24 cellular contexts compared by ENCODE assay signal in genomic region chr2:105725388-105725787, GRCh38. TPM values are rescaled to one million over a fixed set of nuclear protein-coding genes. Genes with fewer than 3 reads are reported as not detected.
DNase-seq lines count a peak whose midpoint lies in the region; ATAC-seq and TF ChIP-seq lines count a peak whose summit lies in the region.
"Had no signal": no experiment of that assay in that cellular context is flagged by ENCODE, and none has a peak within 500 bp of the region (broad histone marks: within the 10 kb centered on the region; RNA-seq: fewer than 3 reads in every experiment).

No MANE protein-coding gene starts in this region.

- H2AK5ac ChIP-seq in mesendoderm (ENCODE audit: low read length), result no peak overlapping the region

- H3K4ac ChIP-seq in mesendoderm (ENCODE audit: low read depth, low read length), result no peak overlapping the region

- H3K23ac ChIP-seq in mesendoderm (ENCODE audit: low read length), result no peak overlapping the region

- WGBS in mesendoderm (ENCODE audit: extremely low coverage, insufficient coverage, low lambda C conversion rate), result no CpG with 5 or more reads among the region's 5 CpGs
- 71 to 76% methylated on average over 5 of the region's 5 CpGs for WGBS in upper lobe of left lung, 2 donors
- 64 to 81% (median 75%) methylated on average over 5 of the region's 5 CpGs for WGBS in stomach, 5 donors

- no peaks in the 10 kb centered on the region for H3K9me2 ChIP-seq in GM23338 (ENCODE audit: insufficient read depth)
- H3K9me2 ChIP-seq in MM.1S (replicated peaks; ENCODE audit: insufficient read depth, low read length), result no peaks in the 10 kb centered on the region

- H3K56ac ChIP-seq in mesendoderm (ENCODE audit: low read length), result no peak overlapping the region

- H3K36me3 Mint-ChIP-seq in GM23338 (ENCODE audit: low read depth), result peaks cover 4% of the 10 kb centered on the region; the same call in 1 of the 3 replicates

- no peak overlapping the region for H2BK15ac ChIP-seq in mesendoderm (replicated peaks; ENCODE audit: low read depth)

- H3K36me3 ChIP-seq in GM23338 (ENCODE audit: insufficient read depth), result no peaks in the 10 kb centered on the region
- no peaks in the 10 kb centered on the region for H3K36me3 ChIP-seq in MM.1S (replicated peaks; ENCODE audit: insufficient read depth, low read length)
- no peaks in the 10 kb centered on the region for H3K36me3 ChIP-seq in mesendoderm (ENCODE audit: control insufficient read depth, insufficient read depth, low read length)
- H3K36me3 ChIP-seq in upper lobe of left lung, result no peaks in the 10 kb centered on the region
- H3K36me3 ChIP-seq in stomach, result no peaks in the 10 kb centered on the region
- H3K36me3 ChIP-seq in breast epithelium, result no peaks in the 10 kb centered on the region
- H3K36me3 ChIP-seq: pancreas had no signal

- H2BK5ac ChIP-seq in mesendoderm (ENCODE audit: low read length), result no peak overlapping the region

- TF ChIP-seq POLR2A in upper lobe of left lung (IDR thresholded peaks at IDR 0.05), result no peak
- TF ChIP-seq POLR2A in stomach (IDR thresholded peaks at IDR 0.05), result no peak
- TF ChIP-seq POLR2A in breast epithelium (IDR thresholded peaks at IDR 0.05), result no peak

- H3F3A ChIP-seq in GM23338 (replicated peaks; ENCODE audit: low read depth), result no peaks in the 10 kb centered on the region
- H3F3A ChIP-seq in MM.1S (ENCODE audit: insufficient read depth, low read length), result peaks cover 50% of the 10 kb centered on the region

- TF ChIP-seq CTCF in GM23338 (conservative IDR thresholded peaks at IDR 0.05; ENCODE audit: low read depth in 2 of 2), result no peak
- TF ChIP-seq CTCF in MM.1S (IDR thresholded peaks at IDR 0.05; ENCODE audit: low read length), result no peak
- no peak for TF ChIP-seq CTCF in upper lobe of left lung (IDR thresholded peaks at IDR 0.05)
- no peak for TF ChIP-seq CTCF in stomach (IDR thresholded peaks at IDR 0.05)
- no peak for TF ChIP-seq CTCF in breast epithelium (IDR thresholded peaks at IDR 0.05)

- DNase-seq in GM23338 (ENCODE audit: low spot score), result no peak
- DNase-seq in MM.1S, result no peak
- peak; percentile 59 for DNase-seq in mesendoderm
- DNase-seq in upper lobe of left lung, result no peak
- DNase-seq in stomach, result no peak
- DNase-seq in breast epithelium (ENCODE audit: low spot score in 2 of 2), result no peak
- no peak for DNase-seq in A172 (ENCODE audit: low spot score)
- DNase-seq: activated CD4-positive, CD25-positive, alpha-beta regulatory T cell treated with anti-CD3 and anti-CD28 coated beads, Interleukin-2, amount 50 U/mL, for 72 hours; activated CD8-positive, alpha-beta memory T cell treated with anti-CD3 and anti-CD28 coated beads for 24 hours; activated naive CD4-positive, alpha-beta T cell treated with anti-CD3 and anti-CD28 coated beads for 36 hours; activated T-cell treated with anti-CD3 and anti-CD28 coated beads, Interleukin-2, amount 50 U/mL, for 4 hours; anterior cingulate cortex; CD8-positive, alpha-beta T cell; DND-41; left cardiac atrium; mesenchymal stem cell; naive thymus-derived CD8-positive, alpha-beta T cell; NCI-H69; pancreas; Right ventricle myocardium superior; SW 1271 had no signal

- no peak for TF ChIP-seq EP300 in upper lobe of left lung (IDR thresholded peaks at IDR 0.05)
- TF ChIP-seq EP300 in stomach (IDR thresholded peaks at IDR 0.05), result no peak

- H3K27ac ChIP-seq in GM23338 (ENCODE audit: low read depth) (no peak overlapping the region), MM.1S (ENCODE audit: low read length) (peak overlapping the region; percentile 96), mesendoderm (ENCODE audit: low read depth, low read length) (no peak overlapping the region), upper lobe of left lung (no peak overlapping the region), stomach (no peak overlapping the region), breast epithelium (no peak overlapping the region)
- H3K27ac ChIP-seq: pancreas had no signal

- H3K4me3 ChIP-seq in GM23338, result no peak overlapping the region
- H3K4me3 ChIP-seq in MM.1S (ENCODE audit: low read length), result peak overlapping the region; percentile 3; the same call in 1 of the 2 replicates
- H3K4me3 ChIP-seq in mesendoderm (ENCODE audit: low read length), result no peak overlapping the region
- H3K4me3 ChIP-seq in upper lobe of left lung, result no peak overlapping the region
- H3K4me3 ChIP-seq in stomach, result no peak overlapping the region
- no peak overlapping the region for H3K4me3 ChIP-seq in breast epithelium
- H3K4me3 ChIP-seq: pancreas had no signal

- H3K4me2 ChIP-seq in GM23338 (no peak overlapping the region), MM.1S (ENCODE audit: low read depth, low read length) (peak overlapping the region; percentile 50), mesendoderm (ENCODE audit: low read length) (no peak overlapping the region)

- H3K18ac ChIP-seq in mesendoderm (ENCODE audit: low read length), result no peak overlapping the region

- no peak overlapping the region for H4K5ac ChIP-seq in mesendoderm (ENCODE audit: low read length)

- ATAC-seq in GM18867 (IDR thresholded peaks at IDR 0.05; ENCODE audit: unreplicated experiment) (peak; percentile 29), GM23338 (no peak), upper lobe of left lung (ENCODE audit: low FRiP score in 2 of 2) (no peak)
- ATAC-seq: activated T-cell treated with anti-CD3 and anti-CD28 coated beads, Interleukin-2, amount 50 U/mL, for 4 hours; CD8-positive, alpha-beta T cell; left cardiac atrium; naive thymus-derived CD8-positive, alpha-beta T cell; pancreas; sciatic nerve; stimulated activated memory B cell treated with anti-CD40 and anti-IgM and Interleukin-4, amounts not matched to agents 10 μg/mL and 1 μg/mL and 100 μg/mL, for 72 hours had no signal

- no peaks in the 10 kb centered on the region for H3K9me3 ChIP-seq in MM.1S (replicated peaks; ENCODE audit: insufficient read depth, low read length)
- peaks cover 0 to 6% (median 5%) of the 10 kb centered on the region in 4 donors for H3K9me3 ChIP-seq in upper lobe of left lung
- H3K9me3 ChIP-seq in stomach, result peaks cover 0 to 10% (median 5%) of the 10 kb centered on the region in 4 donors
- peaks cover 0 to 5% of the 10 kb centered on the region in 2 donors for H3K9me3 ChIP-seq in breast epithelium
- H3K9me3 ChIP-seq: pancreas had no signal

- H2AFZ ChIP-seq in GM23338, result 0 out of 2 replicates have a peak overlapping the region, but pooled peaks have one; percentile 19
- H2AFZ ChIP-seq in MM.1S (ENCODE audit: low read length), result peak overlapping the region; percentile 17

- no peaks in the 10 kb centered on the region for H4K20me1 ChIP-seq in GM23338 (replicated peaks; ENCODE audit: insufficient read depth)
- H4K20me1 ChIP-seq in MM.1S (ENCODE audit: insufficient read depth, low read length), result no peaks in the 10 kb centered on the region

- H3K27me3 ChIP-seq in GM23338 (ENCODE audit: insufficient read depth) (no peaks in the 10 kb centered on the region), MM.1S (replicated peaks; ENCODE audit: insufficient read depth, low read length) (no peaks in the 10 kb centered on the region), mesendoderm (ENCODE audit: insufficient read depth, low read length, poor library complexity) (no peaks in the 10 kb centered on the region), upper lobe of left lung (no peaks in the 10 kb centered on the region), stomach (no peaks in the 10 kb centered on the region), breast epithelium (no peaks in the 10 kb centered on the region)
- H3K27me3 ChIP-seq: pancreas had no signal

- no peaks in the 10 kb centered on the region for H3K4me1 ChIP-seq in GM23338 (ENCODE audit: insufficient read depth)
- H3K4me1 ChIP-seq in MM.1S (ENCODE audit: low read length), result peaks cover 64% of the 10 kb centered on the region
- H3K4me1 ChIP-seq in mesendoderm (ENCODE audit: control insufficient read depth, low read depth, low read length), result no peaks in the 10 kb centered on the region
- no peaks in the 10 kb centered on the region for H3K4me1 ChIP-seq in upper lobe of left lung
- no peaks in the 10 kb centered on the region for H3K4me1 ChIP-seq in stomach
- H3K4me1 ChIP-seq in breast epithelium, result no peaks in the 10 kb centered on the region
- H3K4me1 ChIP-seq: pancreas had no signal

- no peaks in the 10 kb centered on the region for H3K79me1 ChIP-seq in mesendoderm (ENCODE audit: low read length)

- no peaks in the 10 kb centered on the region for H3K27me3 Mint-ChIP-seq in GM23338 (ENCODE audit: insufficient read depth, low read depth, poor library complexity)
- H3K27me3 Mint-ChIP-seq: naive thymus-derived CD8-positive, alpha-beta T cell had no signal

- H3K79me2 ChIP-seq in GM23338 (replicated peaks; ENCODE audit: insufficient read depth) (no peaks in the 10 kb centered on the region), MM.1S (ENCODE audit: low read length) (no peaks in the 10 kb centered on the region), mesendoderm (ENCODE audit: control insufficient read depth, insufficient read depth, low read length) (no peaks in the 10 kb centered on the region)

- no peak overlapping the region for H3K27ac Mint-ChIP-seq in GM23338
- H3K27ac Mint-ChIP-seq: activated naive CD4-positive, alpha-beta T cell treated with anti-CD3 and anti-CD28 coated beads for 36 hours; CD8-positive, alpha-beta T cell; naive thymus-derived CD8-positive, alpha-beta T cell; stimulated activated memory B cell treated with anti-CD40 and anti-IgM and Interleukin-4, amounts not matched to agents 10 μg/mL and 1 μg/mL and 100 μg/mL, for 72 hours had no signal

- no peak overlapping the region for H3K4me3 Mint-ChIP-seq in GM23338
- H3K4me3 Mint-ChIP-seq: activated naive CD4-positive, alpha-beta T cell treated with anti-CD3 and anti-CD28 coated beads for 36 hours; activated T-cell treated with anti-CD3 and anti-CD28 coated beads, Interleukin-2, amount 50 U/mL, for 4 hours; CD8-positive, alpha-beta T cell; naive thymus-derived CD8-positive, alpha-beta T cell; stimulated activated memory B cell treated with anti-CD40 and anti-IgM and Interleukin-4, amounts not matched to agents 10 μg/mL and 1 μg/mL and 100 μg/mL, for 72 hours had no signal

- no peak overlapping the region for H4K8ac ChIP-seq in mesendoderm (ENCODE audit: low read depth, low read length)

- H3K9me3 Mint-ChIP-seq in GM23338, result peaks cover 13% of the 10 kb centered on the region; the same call in 1 of the 3 replicates

- intact Hi-C loops in stomach (cut with DNase I; ENCODE audit: low total_unique reads) (no loop called here), breast epithelium (cut with DNase I; ENCODE audit: low total_unique reads) (no loop called here)

- H3K9ac ChIP-seq in MM.1S (ENCODE audit: low read length) (peak overlapping the region; percentile 38; the same call in 1 of the 2 replicates), mesendoderm (ENCODE audit: low read length) (no peak overlapping the region)

- H2BK120ac ChIP-seq in mesendoderm (ENCODE audit: low read depth, low read length), result no peak overlapping the region

- peaks cover 8% of the 10 kb centered on the region for H3K4me1 Mint-ChIP-seq in GM23338
- H3K4me1 Mint-ChIP-seq: stimulated activated memory B cell treated with anti-CD40 and anti-IgM and Interleukin-4, amounts not matched to agents 10 μg/mL and 1 μg/mL and 100 μg/mL, for 72 hours had no signal

RNA-seq across cellular contexts. Expression of gene NCK2, which starts 19.3 kb away (rescaled TPM):
- 59.9 and 62.4 TPM in 2 replicates for total RNA-seq in GM23338 (2014; rRNA removed; shearing (Covaris generic))
- polyA plus RNA-seq in GM23338 (2016; fragmentation: Nextera tagmentation; extraction: Ambion mirVana) (26.9 and 28.4 TPM in 2 replicates), stomach (10 to 100 TPM; 23.1 to 61.6 (median 45.5) TPM)
- 76.8 TPM for polyA plus RNA-seq in mesendoderm (2013, experiment 1 of 2)
- polyA plus RNA-seq in mesendoderm (2013, experiment 2 of 2), result 75.2 TPM
- total RNA-seq in upper lobe of left lung (10 to 100 TPM; 29.3 to 48.6 (median 37.9) TPM), stomach (10 to 100 TPM; 27.0 to 88.9 (median 40.3) TPM), breast epithelium (10 to 100 TPM; 42.0 to 54.3 (median 46.9) TPM)
- 29.1 and 44.0 TPM in 2 replicates for total RNA-seq in A172 (2014; rRNA removed; shearing (Covaris generic))
